ENCODE assay signal across 13 cellular contexts in the genomic region with DNA sequence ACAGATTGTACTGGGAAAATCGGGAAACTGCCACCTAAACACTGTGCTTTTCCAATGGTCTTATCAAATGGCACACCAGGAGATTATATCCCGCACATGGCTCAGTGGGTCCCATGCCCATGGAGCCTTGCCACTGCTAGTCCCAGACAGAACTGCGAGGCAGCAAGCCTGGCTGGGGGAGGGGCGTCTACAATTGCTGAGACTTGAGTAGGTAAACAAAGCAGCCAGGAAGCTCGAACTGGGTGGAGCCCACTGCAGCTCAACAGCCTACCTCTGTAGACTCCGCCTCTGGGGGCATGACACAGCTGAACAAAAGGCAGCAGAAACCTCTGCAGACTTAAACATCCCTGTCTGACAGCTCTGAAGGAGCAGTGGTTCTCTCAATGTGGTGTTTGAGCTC. TPM values are rescaled to one million over a fixed set of nuclear protein-coding genes. Genes with fewer than 3 reads are reported as not detected.
"Had no signal": no experiment of that assay in that cellular context is flagged by ENCODE, and none has a peak within 500 bp of the region (broad histone marks: within the 10 kb centered on the region; RNA-seq: fewer than 3 reads in every experiment).

No MANE protein-coding gene starts in this region.

RNA-seq across cellular contexts. Expression of gene SFTPA2, which starts 10.4 kb away (rescaled TPM):
- total RNA-seq: activated B cell treated with CpG ODN at 0.5 μM for 24 hours; activated CD8-positive, alpha-beta T cell treated with anti-CD3 and anti-CD28 coated beads for 36 hours; activated T-helper 17 cell treated with anti-CD3 and anti-CD28 coated beads, Interleukin-2, amount 50 U/mL, for 72 hours; astrocyte; chondrocyte; endothelial cell of umbilical vein; fibroblast of lung; fibroblast of villous mesenchyme; glomerular endothelial cell; hepatocyte had no signal
- polyA plus RNA-seq: endothelial cell of umbilical vein, fibroblast of lung, hepatocyte had no signal

RNA-seq across cellular contexts. Expression of gene SFTPA1, which starts 40.1 kb away (rescaled TPM):
- total RNA-seq: activated B cell treated with CpG ODN at 0.5 μM for 24 hours; activated CD8-positive, alpha-beta T cell treated with anti-CD3 and anti-CD28 coated beads for 36 hours; astrocyte; chondrocyte; dermis blood vessel endothelial cell; endothelial cell of umbilical vein; esophagus squamous epithelium; fibroblast of lung; fibroblast of villous mesenchyme; gastroesophageal sphincter; glomerular endothelial cell; hepatocyte had no signal
- polyA plus RNA-seq: endothelial cell of umbilical vein, fibroblast of lung, hepatocyte had no signal
